ENCODE assay signal across 8 cellular contexts in genomic region chr4:88008624-88009235, GRCh38. TPM values are rescaled to one million over a fixed set of nuclear protein-coding genes. Genes with fewer than 3 reads are reported as not detected.
DNase-seq lines count a peak whose midpoint lies in the region; ATAC-seq and TF ChIP-seq lines count a peak whose summit lies in the region.

No MANE protein-coding gene starts in this region.

- H3K36me3 Mint-ChIP-seq in activated CD8-positive, alpha-beta memory T cell treated with anti-CD3 and anti-CD28 coated beads, Interleukin-2, amount 10 ng/mL, durations not matched to agents 7 days and 5 days: peaks cover 6% of the 10 kb centered on the region
- H3K36me3 Mint-ChIP-seq in T-cell (no peaks in the 10 kb centered on the region), progenitor cell of endocrine pancreas (ENCODE audit: insufficient read depth) (peaks cover 2% of the 10 kb centered on the region)

- POLR2A ChIA-PET in T-cell (lab: Charles Lee): no interaction called here

- CTCF ChIA-PET in activated CD8-positive, alpha-beta memory T cell treated with anti-CD3 and anti-CD28 coated beads, Interleukin-2, amount 10 ng/mL, durations not matched to agents 7 days and 5 days (lab: Charles Lee): interaction anchor here (2.2 kb wide), 1 partner anchor 14 kb away, joined by 7 read pairs; no protein-coding TSS in a partner anchor
- CTCF ChIA-PET in T-cell (lab: Charles Lee): no interaction called here

- no peak for ATAC-seq in activated CD8-positive, alpha-beta memory T cell treated with anti-CD3 and anti-CD28 coated beads, Interleukin-2, amount 10 ng/mL, durations not matched to agents 7 days and 5 days
- ATAC-seq in T-cell (replicated peaks in 1 of 4) (no peak), HG03280 (IDR thresholded peaks at IDR 0.05; ENCODE audit: unreplicated experiment) (no peak), HG02678 (IDR thresholded peaks at IDR 0.05; ENCODE audit: unreplicated experiment) (no peak)

- peaks cover 21% of the 10 kb centered on the region for H3K27me3 Mint-ChIP-seq in activated CD8-positive, alpha-beta memory T cell treated with anti-CD3 and anti-CD28 coated beads, Interleukin-2, amount 10 ng/mL, durations not matched to agents 7 days and 5 days
- H3K27me3 Mint-ChIP-seq in T-cell: peaks cover 0 to 13% of the 10 kb centered on the region in 2 donors
- peaks cover 30% of the 10 kb centered on the region for H3K27me3 Mint-ChIP-seq in progenitor cell of endocrine pancreas

- peak overlapping the region; percentile 55 for H3K4me3 ChIP-seq in fibroblast of mammary gland (ENCODE audit: control insufficient read depth, low read depth, low read length)

- H3K9me3 Mint-ChIP-seq in activated CD8-positive, alpha-beta memory T cell treated with anti-CD3 and anti-CD28 coated beads, Interleukin-2, amount 10 ng/mL, durations not matched to agents 7 days and 5 days (ENCODE audit: low read depth): no peaks in the 10 kb centered on the region
- H3K9me3 Mint-ChIP-seq in T-cell (no peaks in the 10 kb centered on the region), progenitor cell of endocrine pancreas (ENCODE audit: low read depth) (no peaks in the 10 kb centered on the region)

- H3K4me1 Mint-ChIP-seq in activated CD8-positive, alpha-beta memory T cell treated with anti-CD3 and anti-CD28 coated beads, Interleukin-2, amount 10 ng/mL, durations not matched to agents 7 days and 5 days: peaks cover 27% of the 10 kb centered on the region
- peaks cover 34 to 41% (median 36%) of the 10 kb centered on the region in 3 donors for H3K4me1 Mint-ChIP-seq in T-cell
- peaks cover 24% of the 10 kb centered on the region for H3K4me1 Mint-ChIP-seq in progenitor cell of endocrine pancreas (ENCODE audit: low read depth)

- DNase-seq in activated CD8-positive, alpha-beta memory T cell treated with anti-CD3 and anti-CD28 coated beads, Interleukin-2, amount 10 ng/mL, durations not matched to agents 7 days and 5 days: no peak
- no peak for DNase-seq in activated CD8-positive, alpha-beta memory T cell treated with anti-CD3 and anti-CD28 coated beads, Interleukin-2, amount 50 U/mL, for 48 hours
- DNase-seq in T-cell (no peak), fibroblast of mammary gland (ENCODE audit: low read depth) (peak; percentile 30), progenitor cell of endocrine pancreas (ENCODE audit: low spot score, unreplicated experiment) (no peak), GF-D8 (lab: John Stamatoyannopoulos, UW) (no peak)

- H3K27ac Mint-ChIP-seq in activated CD8-positive, alpha-beta memory T cell treated with anti-CD3 and anti-CD28 coated beads, Interleukin-2, amount 10 ng/mL, durations not matched to agents 7 days and 5 days: peak overlapping the region; percentile 67
- H3K27ac Mint-ChIP-seq in T-cell (no peak overlapping the region), progenitor cell of endocrine pancreas (peak overlapping the region; percentile 69)

- TF ChIP-seq CTCF in fibroblast of mammary gland (conservative IDR thresholded peaks at IDR 0.05; ENCODE audit: control insufficient read depth, insufficient read depth, low read depth, low read length) (no peak), progenitor cell of endocrine pancreas (IDR thresholded peaks at IDR 0.05; ENCODE audit: unreplicated experiment) (no peak)

- H3K4me3 Mint-ChIP-seq in activated CD8-positive, alpha-beta memory T cell treated with anti-CD3 and anti-CD28 coated beads, Interleukin-2, amount 10 ng/mL, durations not matched to agents 7 days and 5 days: peak overlapping the region; percentile 87
- H3K4me3 Mint-ChIP-seq in T-cell (peak overlapping the region; percentile 86 to 94 (median 94)), progenitor cell of endocrine pancreas (ENCODE audit: low read depth) (peak overlapping the region; percentile 88)

RNA-seq across cellular contexts. Expression of gene PKD2, which starts 1.3 kb away (rescaled TPM):
- total RNA-seq in activated CD8-positive, alpha-beta memory T cell treated with anti-CD3 and anti-CD28 coated beads, Interleukin-2, amount 10 ng/mL, durations not matched to agents 7 days and 5 days: 10 to 100 TPM; 11.8 to 12.5 TPM
- 10 to 100 TPM in 1 of 5 donors, 1 to 10 TPM in 4; 6.8 to 17.4 (median 7.5) TPM for total RNA-seq in T-cell
- 40.3 and 41.1 TPM in 2 replicates for total RNA-seq in progenitor cell of endocrine pancreas

RNA-seq across cellular contexts. Expression of gene SPP1, which starts 33.2 kb away (rescaled TPM):
- under 1 TPM in 1 of 2 experiments, not detected in 1; 0.54 TPM for total RNA-seq in activated CD8-positive, alpha-beta memory T cell treated with anti-CD3 and anti-CD28 coated beads, Interleukin-2, amount 10 ng/mL, durations not matched to agents 7 days and 5 days
- total RNA-seq in T-cell (1 to 10 TPM in 1 of 5 donors, under 1 TPM in 2, not detected in 2; 0.69 to 1.1 (median 0.89) TPM), progenitor cell of endocrine pancreas (3.7 and 11.1 TPM in 2 replicates)

Comparison
In these comparisons a context has a peak if more than half of its experiments do, and no peak if none do; other contexts are left out.
1. H3K27ac Mint-ChIP-seq: peak in activated CD8-positive, alpha-beta memory T cell treated with anti-CD3 and anti-CD28 coated beads, Interleukin-2, amount 10 ng/mL, durations not matched to agents 7 days and 5 days (single experiment) and progenitor cell of endocrine pancreas (single experiment); none in T-cell (0 of 2).
2. Peak in every context shown above with its lines, with median percentiles within 50 percentile points of each other: H3K4me3 Mint-ChIP-seq.